ENCODE assay signal across 20 cellular contexts in genomic region chr10:107529350-107529749, GRCh38.
DNase-seq lines count a peak whose midpoint lies in the region; ATAC-seq and TF ChIP-seq lines count a peak whose summit lies in the region.
"Had no signal": no experiment of that assay in that cellular context is flagged by ENCODE, and none has a peak within 500 bp of the region (broad histone marks: within the 10 kb centered on the region; RNA-seq: fewer than 3 reads in every experiment).

No MANE protein-coding gene starts in this region.

- H3K9me3 Mint-ChIP-seq in endodermal cell: peaks cover 9% of the 10 kb centered on the region
- H3K9me3 Mint-ChIP-seq in CD4-positive, alpha-beta T cell: peaks cover 9% of the 10 kb centered on the region

- H3K9ac ChIP-seq in HUES48 (ENCODE audit: low read depth, low read length): no peak overlapping the region
- H3K9ac ChIP-seq in endodermal cell (ENCODE audit: extremely low read depth, low read length, poor library complexity, severe bottlenecking): no peak overlapping the region
- H3K9ac ChIP-seq: BLaER1 treated with 17β-estradiol and CSF1 and Interleukin-3, amounts not matched to agents 10 nM and 100 nM had no signal

- H3K4me1 Mint-ChIP-seq in endodermal cell: no peaks in the 10 kb centered on the region
- H3K4me1 Mint-ChIP-seq in CD4-positive, alpha-beta T cell (ENCODE audit: low read depth): no peaks in the 10 kb centered on the region
- H3K4me1 Mint-ChIP-seq: CD14-positive monocyte; CD4-positive, alpha-beta memory T cell had no signal

- H3K4me3 ChIP-seq in HUES48 (ENCODE audit: low read depth, low read length) (no peak overlapping the region), endodermal cell (ENCODE audit: low read length) (peak overlapping the region; percentile 2)
- H3K4me3 ChIP-seq: BLaER1 treated with 17β-estradiol and CSF1 and Interleukin-3, amounts not matched to agents 10 nM and 100 nM; GM12878 had no signal

- H3K4me3 Mint-ChIP-seq in endodermal cell: no peak overlapping the region
- H3K4me3 Mint-ChIP-seq in CD4-positive, alpha-beta T cell: no peak overlapping the region
- H3K4me3 Mint-ChIP-seq: CD14-positive monocyte; CD4-positive, alpha-beta memory T cell had no signal

- no peaks in the 10 kb centered on the region for H3K9me3 ChIP-seq in HUES48 (ENCODE audit: control insufficient read depth, insufficient read depth, low read length)
- H3K9me3 ChIP-seq in endodermal cell (ENCODE audit: control insufficient read depth, low read length): no peaks in the 10 kb centered on the region
- no peaks in the 10 kb centered on the region for H3K9me3 ChIP-seq in CD4-positive, alpha-beta T cell (ENCODE audit: control insufficient read depth, low read length)
- H3K9me3 ChIP-seq: BE2C; BLaER1 treated with 17β-estradiol and CSF1 and Interleukin-3, amounts not matched to agents 10 nM and 100 nM had no signal

- H3K27me3 ChIP-seq in HUES48 (ENCODE audit: control insufficient read depth, insufficient read depth, low read length): no peaks in the 10 kb centered on the region
- H3K27me3 ChIP-seq in endodermal cell (ENCODE audit: control insufficient read depth, insufficient read depth, low read length, poor library complexity, severe bottlenecking): no peaks in the 10 kb centered on the region
- no peaks in the 10 kb centered on the region for H3K27me3 ChIP-seq in CD4-positive, alpha-beta T cell (ENCODE audit: control insufficient read depth, insufficient read depth, low read length)
- H3K27me3 ChIP-seq: BE2C; BLaER1 treated with 17β-estradiol and CSF1 and Interleukin-3, amounts not matched to agents 10 nM and 100 nM had no signal

- 84% methylated on average over 2 of the region's 2 CpGs; no CpG with 5 or more reads in 1 of the 2 experiments for WGBS in endodermal cell (ENCODE audit: insufficient coverage in 1 of 2, insufficient read length in 1 of 2), 2 experiments

- POLR2A ChIA-PET in CD4-positive, alpha-beta T cell (lab: Charles Lee): no interaction called here

- DNase-seq in ELF-1 (ENCODE audit: low read depth, low spot score): peak; percentile 26
- DNase-seq in endodermal cell: no peak
- peak; percentile 54 for DNase-seq in islet precursor cell
- DNase-seq in GDM1 (lab: John Stamatoyannopoulos, UW): no peak
- DNase-seq in NK-92 treated with Interleukin-12 subunit alpha and Interleukin-12 subunit beta, amount 100 ng/mL, for 24 hours (lab: John Stamatoyannopoulos, UW): no peak
- no peak for DNase-seq in CD4-positive, alpha-beta T cell
- DNase-seq: BE2C; Calu3; CD4-positive, alpha-beta memory T cell; COR-L47; DMS53; DMS79 treated with DMSO at 0.1 percent for 48 hours; GOT3; HCEC 1CT had no signal

- H3K27ac ChIP-seq in HUES48 (ENCODE audit: low read depth, low read length): peak overlapping the region; percentile 63
- no peak overlapping the region for H3K27ac ChIP-seq in endodermal cell (ENCODE audit: low read depth, low read length)
- H3K27ac ChIP-seq in CD4-positive, alpha-beta T cell (ENCODE audit: low read depth, low read length): no peak overlapping the region
- H3K27ac ChIP-seq: 22Rv1; BLaER1 treated with 17β-estradiol and CSF1 and Interleukin-3, amounts not matched to agents 10 nM and 100 nM had no signal

- peak overlapping the region; percentile 31 for H3K27ac Mint-ChIP-seq in endodermal cell
- no peak overlapping the region for H3K27ac Mint-ChIP-seq in CD4-positive, alpha-beta T cell
- H3K27ac Mint-ChIP-seq: CD14-positive monocyte; CD4-positive, alpha-beta memory T cell had no signal

- peaks cover 4% of the 10 kb centered on the region for H3K36me3 Mint-ChIP-seq in endodermal cell (ENCODE audit: low read depth)
- H3K36me3 Mint-ChIP-seq in CD4-positive, alpha-beta T cell (ENCODE audit: low read depth): no peaks in the 10 kb centered on the region
- H3K36me3 Mint-ChIP-seq: CD14-positive monocyte; CD4-positive, alpha-beta memory T cell had no signal

- no peak for TF ChIP-seq CTCF in endodermal cell (conservative IDR thresholded peaks at IDR 0.05)
- TF ChIP-seq CTCF in CD4-positive, alpha-beta T cell (IDR thresholded peaks at IDR 0.05): no peak

- ATAC-seq in GM19463 (IDR thresholded peaks at IDR 0.05; ENCODE audit: unreplicated experiment): no peak
- no peak for ATAC-seq in CD4-positive, alpha-beta T cell (ENCODE audit: poor library complexity)
- ATAC-seq: GM12878 had no signal

- H3K4me1 ChIP-seq in HUES48 (ENCODE audit: control insufficient read depth, insufficient read depth, low read length) (peaks cover 12% of the 10 kb centered on the region; the same call in 1 of the 2 replicates), endodermal cell (ENCODE audit: control insufficient read depth, insufficient read depth, low read length) (peaks cover 5% of the 10 kb centered on the region)
- H3K4me1 ChIP-seq: BE2C; BLaER1 treated with 17β-estradiol and CSF1 and Interleukin-3, amounts not matched to agents 10 nM and 100 nM had no signal

- no peaks in the 10 kb centered on the region for H3K27me3 Mint-ChIP-seq in endodermal cell (ENCODE audit: insufficient read depth)
- H3K27me3 Mint-ChIP-seq in CD4-positive, alpha-beta T cell: no peaks in the 10 kb centered on the region
- H3K27me3 Mint-ChIP-seq: CD4-positive, alpha-beta memory T cell had no signal

- H3K36me3 ChIP-seq in HUES48 (ENCODE audit: control insufficient read depth, insufficient read depth, low read length) (no peaks in the 10 kb centered on the region), endodermal cell (ENCODE audit: control insufficient read depth, insufficient read depth, low read length) (no peaks in the 10 kb centered on the region)
- H3K36me3 ChIP-seq: BE2C; BLaER1 treated with 17β-estradiol and CSF1 and Interleukin-3, amounts not matched to agents 10 nM and 100 nM had no signal

- intact Hi-C loops in CD4-positive, alpha-beta T cell (cut with DNase I, micrococcal nuclease): no loop called here

- CTCF ChIA-PET in CD4-positive, alpha-beta T cell (lab: Charles Lee): no interaction called here

Comparison
In these comparisons a context has a peak if more than half of its experiments do, and no peak if none do; other contexts are left out.
1. DNase-seq: peak in ELF-1 (single experiment) and islet precursor cell (single experiment); none in endodermal cell (single experiment), GDM1 (single experiment), NK-92 treated with Interleukin-12 subunit alpha and Interleukin-12 subunit beta, amount 100 ng/mL, for 24 hours (single experiment) and CD4-positive, alpha-beta T cell (0 of 10).